Comparison of ENCODE assay signal across 16 cellular contexts in genomic region chr16:12315330-12316138, GRCh38.
A peak's percentile ranks its signal among the peaks of the same experiment; 100 is the strongest.
DNase-seq lines count a peak whose midpoint lies in the region; ATAC-seq, FAIRE-seq and TF ChIP-seq lines count a peak whose summit lies in the region.
"Had no signal": no experiment of that assay in that cellular context is flagged by ENCODE, and none has a peak within 500 bp of the region (broad histone marks: within the 10 kb centered on the region; RNA-seq: fewer than 3 reads in every experiment).

No MANE protein-coding gene starts in this region.

- POLR2A ChIA-PET in HepG2 (lab: Yijun Ruan, JAX): interaction anchor here (1.3 kb wide), 1 partner anchor 26 kb away, joined by 3 read pairs; no protein-coding TSS in a partner anchor

- TF ChIP-seq POLR2A in GM12891 (IDR thresholded peaks at IDR 0.05; ENCODE audit: low read depth, low read length) (no peak), HepG2 (IDR thresholded peaks at IDR 0.05; ENCODE audit: insufficient read depth in 1 of 2, low read depth in 2 of 2, low read length in 2 of 2) (no peak)

- TF ChIP-seq EP300 in HepG2 (IDR thresholded peaks at IDR 0.05; ENCODE audit: low read depth in 2 of 2, low read length in 2 of 2) (peak; percentile 31 to 71; a peak in 2 of 4 replicates), HepG2 (CRISPR knock-in tag; IDR thresholded peaks at IDR 0.05; ENCODE audit: borderline replicate concordance) (0 out of 2 replicates have a peak, but pooled peaks have one; percentile 12)

- no peaks in the 10 kb centered on the region for H3K9me2 ChIP-seq in OCI-LY1 (ENCODE audit: low read depth, low read length)

- no peak overlapping the region for H3K27ac ChIP-seq in BLaER1 treated with 17β-estradiol and CSF1 and Interleukin-3, amounts not matched to agents 10 nM and 100 nM
- H3K27ac ChIP-seq in OCI-LY1 (ENCODE audit: low read depth, low read length, poor library complexity, severe bottlenecking): peak overlapping the region; percentile 100
- H3K27ac ChIP-seq in HepG2 (ENCODE audit: extremely low read length, insufficient read depth, low read length): peak overlapping the region; percentile 14
- H3K27ac ChIP-seq: coronary artery, esophagus muscularis mucosa, RWPE1, thoracic aorta had no signal

- H3K4me1 ChIP-seq in BLaER1 treated with 17β-estradiol and CSF1 and Interleukin-3, amounts not matched to agents 10 nM and 100 nM: peaks cover 9 to 80% (median 46%) of the 10 kb centered on the region in 10 experiments
- H3K4me1 ChIP-seq in OCI-LY1 (ENCODE audit: insufficient read depth, low read length, severe bottlenecking) (peaks cover 87% of the 10 kb centered on the region), HepG2 (ENCODE audit: insufficient read depth, low read length) (peaks cover 64% of the 10 kb centered on the region)

- peaks cover 0 to 10% (median 0%) of the 10 kb centered on the region in 11 experiments; a peak in 3 of 22 replicates for H3K36me3 ChIP-seq in BLaER1 treated with 17β-estradiol and CSF1 and Interleukin-3, amounts not matched to agents 10 nM and 100 nM
- H3K36me3 ChIP-seq in OCI-LY1 (ENCODE audit: insufficient read depth, low read length) (peaks cover 5% of the 10 kb centered on the region; the same call in 1 of the 2 replicates), HepG2 (replicated peaks in 1 of 2; ENCODE audit: control insufficient read depth in 1 of 2, insufficient read depth in 2 of 2, low read length in 2 of 2) (no peaks in the 10 kb centered on the region)
- H3K36me3 ChIP-seq: esophagus muscularis mucosa, thoracic aorta had no signal

- no peak overlapping the region for H3K4me3 ChIP-seq in BLaER1 treated with 17β-estradiol and CSF1 and Interleukin-3, amounts not matched to agents 10 nM and 100 nM
- peak overlapping the region; percentile 39 for H3K4me3 ChIP-seq in OCI-LY1 (ENCODE audit: low read depth, low read length, poor library complexity, severe bottlenecking)
- peak overlapping the region in 1 of 3 experiments; percentile 12; a peak in 1 of 6 replicates for H3K4me3 ChIP-seq in HepG2 (replicated peaks in 1 of 3; ENCODE audit: insufficient read depth in 1 of 3, low read depth in 2 of 3, low read length in 3 of 3)
- H3K4me3 ChIP-seq: coronary artery, esophagus muscularis mucosa, thoracic aorta had no signal

- peaks cover 0 to 100% (median 0%) of the 10 kb centered on the region in 11 experiments; a peak in 9 of 22 replicates for H3K27me3 ChIP-seq in BLaER1 treated with 17β-estradiol and CSF1 and Interleukin-3, amounts not matched to agents 10 nM and 100 nM
- no peaks in the 10 kb centered on the region for H3K27me3 ChIP-seq in OCI-LY1 (ENCODE audit: insufficient read depth, low read length)
- H3K27me3 ChIP-seq in HepG2 (ENCODE audit: control insufficient read depth in 1 of 2, insufficient read depth in 2 of 2, low read length in 2 of 2): no peaks in the 10 kb centered on the region
- H3K27me3 ChIP-seq: esophagus muscularis mucosa had no signal

- in situ Hi-C loops in HepG2 (cut with HindIII; ENCODE audit: extremely low pct_ligation_motif_present, low pct_unique_long_range_greater_than_20kb): no loop called here

- H2AFZ ChIP-seq in OCI-LY1 (ENCODE audit: low read length): no peak overlapping the region
- H2AFZ ChIP-seq in HepG2 (ENCODE audit: low read length): no peak overlapping the region

- peak overlapping the region in 8 of 11 experiments; percentile 27 to 95 (median 60); a peak in 12 of 22 replicates for H3K4me2 ChIP-seq in BLaER1 treated with 17β-estradiol and CSF1 and Interleukin-3, amounts not matched to agents 10 nM and 100 nM
- peak overlapping the region; percentile 83 for H3K4me2 ChIP-seq in OCI-LY1 (ENCODE audit: low read length)
- H3K4me2 ChIP-seq in HepG2 (ENCODE audit: low read depth, low read length): peak overlapping the region; percentile 58

- intact Hi-C loops in HepG2 (cut with micrococcal nuclease; ENCODE audit: unreplicated experiment): loop anchor here (1.0 kb wide), 1 partner anchor 26 kb away; no protein-coding TSS in a partner anchor

- H4K20me1 ChIP-seq in BLaER1 treated with 17β-estradiol and CSF1 and Interleukin-3, amounts not matched to agents 10 nM and 100 nM: peaks cover 0 to 100% (median 35%) of the 10 kb centered on the region in 11 experiments; a peak in 13 of 22 replicates
- no peaks in the 10 kb centered on the region for H4K20me1 ChIP-seq in OCI-LY1 (ENCODE audit: insufficient read depth, low read length)
- no peaks in the 10 kb centered on the region for H4K20me1 ChIP-seq in HepG2 (ENCODE audit: insufficient read depth, low read length)

- no peak for DNase-seq in GM12891 (ENCODE audit: insufficient read length, low spot score)
- peak; percentile 91 for DNase-seq in HepG2 (ENCODE audit: low spot score)
- no peak for DNase-seq in NCI-H2107 (lab: John Stamatoyannopoulos, UW)
- no peak for DNase-seq in OCI-M1 (lab: John Stamatoyannopoulos, UW)
- DNase-seq in stimulated activated CD4-positive, alpha-beta T cell treated with anti-CD3 and anti-CD28 coated beads, Interleukin-12 subunit alpha, Interleukin-12 subunit beta, amount 100 ng/mL, for 4 hours: no peak
- DNase-seq: activated T-cell treated with anti-CD3 and anti-CD28 coated beads, Interleukin-2, amount 50 U/mL, for 1 hour; C1 segment of cervical spinal cord; kidney glomerular epithelial cell; posterior cingulate gyrus had no signal

- 0 out of 2 replicates have a peak, but pooled peaks have one; percentile 21 for TF ChIP-seq RAD21 in HepG2 (CRISPR knock-in tag; IDR thresholded peaks at IDR 0.05)

- BruUV-seq in HepG2 (replicated peaks; lab: Mats Ljungman, UMichigan): no TSS peak

- peaks cover 0 to 2% (median 0%) of the 10 kb centered on the region in 11 experiments; a peak in 1 of 22 replicates for H3K9me3 ChIP-seq in BLaER1 treated with 17β-estradiol and CSF1 and Interleukin-3, amounts not matched to agents 10 nM and 100 nM (replicated peaks in 1 of 11)
- H3K9me3 ChIP-seq in OCI-LY1 (ENCODE audit: low read length): no peaks in the 10 kb centered on the region
- H3K9me3 ChIP-seq in HepG2 (ENCODE audit: low read length): no peaks in the 10 kb centered on the region
- H3K9me3 ChIP-seq: esophagus muscularis mucosa, thoracic aorta had no signal

- H3K9ac ChIP-seq in BLaER1 treated with 17β-estradiol and CSF1 and Interleukin-3, amounts not matched to agents 10 nM and 100 nM: no peak overlapping the region
- H3K9ac ChIP-seq in OCI-LY1 (ENCODE audit: low read length): peak overlapping the region; percentile 79
- H3K9ac ChIP-seq in HepG2 (ENCODE audit: insufficient read depth, low read depth, low read length): no peak overlapping the region

- CTCF ChIA-PET in HepG2 (lab: Yijun Ruan, JAX; ENCODE audit: low intra/inter-chr PET ratio, low total read pairs): no interaction called here

- no peaks in the 10 kb centered on the region for H3K79me2 ChIP-seq in OCI-LY1 (ENCODE audit: insufficient read depth, low read length)
- no peaks in the 10 kb centered on the region for H3K79me2 ChIP-seq in HepG2 (ENCODE audit: insufficient read depth, low read length)

- peak; percentile 71 for ATAC-seq in HepG2
- no peak for ATAC-seq in GM21447 (IDR thresholded peaks at IDR 0.05; ENCODE audit: unreplicated experiment)

- peaks cover 10% of the 10 kb centered on the region; the same call in 1 of the 2 replicates for H3F3A ChIP-seq in OCI-LY1 (ENCODE audit: insufficient read depth, low read length)

- WGBS in HepG2 (ENCODE audit: low lambda C conversion rate): 14% methylated on average over 8 of the region's 8 CpGs

- FAIRE-seq in GM12891 (lab: Jason Lieb, UNC) (peak; percentile 40), HepG2 (lab: Jason Lieb, UNC) (peak; percentile 65)

- no peak for TF ChIP-seq CTCF in OCI-LY1 (IDR thresholded peaks at IDR 0.05; ENCODE audit: low read length)
- TF ChIP-seq CTCF in HepG2 (CRISPR knock-in tag; IDR thresholded peaks at IDR 0.05): no peak

TF ChIP-seq in GM12891, 5 proteins besides CTCF, POLR2A, EP300 and RAD21:
- TF ChIP-seq POU2F2 (IDR thresholded peaks at IDR 0.05; ENCODE audit: low read depth, low read length): no peak
- no peak for TF ChIP-seq TAF1 (IDR thresholded peaks at IDR 0.05; ENCODE audit: low read depth, low read length)
- TF ChIP-seq PAX5 (IDR thresholded peaks at IDR 0.05; ENCODE audit: insufficient read depth, low read length, severe bottlenecking): no peak
- no peak for TF ChIP-seq POLR2AphosphoS5 (IDR thresholded peaks at IDR 0.05; ENCODE audit: low read depth, low read length)
- TF ChIP-seq SPI1 (IDR thresholded peaks at IDR 0.05; ENCODE audit: low read depth, low read length): no peak

TF ChIP-seq in HepG2, 621 proteins besides CTCF, POLR2A, EP300 and RAD21 (continues in another document):
- TF ChIP-seq CCAR2 (optimal IDR thresholded peaks at IDR 0.05; ENCODE audit: low read depth, low read length) (no peak), ZUFSP (CRISPR knock-in tag; IDR thresholded peaks at IDR 0.05; ENCODE audit: borderline replicate concordance) (no peak), FOXP1 (IDR thresholded peaks at IDR 0.05) (no peak), FOXP1 (CRISPR knock-in tag; IDR thresholded peaks at IDR 0.05) (peak; percentile 49; the same call in 1 of the 2 replicates), MAX (IDR thresholded peaks at IDR 0.05) (0 out of 2 replicates have a peak, but pooled peaks have one; percentile 17), TGIF2 (CRISPR knock-in tag; IDR thresholded peaks at IDR 0.05) (0 out of 2 replicates have a peak, but pooled peaks have one; percentile 39), ZSCAN25 (CRISPR knock-in tag; IDR thresholded peaks at IDR 0.05) (0 out of 2 replicates have a peak, but pooled peaks have one; percentile 26)

Comparison
In these comparisons a context has a peak if more than half of its experiments do, and no peak if none do; other contexts are left out.
1. H3K27ac ChIP-seq: peak in OCI-LY1 (single experiment) and HepG2 (single experiment); none in BLaER1 treated with 17β-estradiol and CSF1 and Interleukin-3, amounts not matched to agents 10 nM and 100 nM (0 of 11).
2. Peak in every context shown above with its lines, with median percentiles within 50 percentile points of each other: H3K4me2 ChIP-seq.